In genomic region chr19:49486710-49487276, GRCh38 we compare ENCODE assay signal across 1 cellular context.
A peak's percentile ranks its signal among the peaks of the same experiment; 100 is the strongest.
TF ChIP-seq lines count a peak whose summit lies in the region.

No MANE protein-coding gene starts in this region.

TF ChIP-seq in HEK293, 187 proteins besides CTCF, POLR2A, EP300 and RAD21 (continued from another document):
- TF ChIP-seq ZNF280D (tag by site-specific recombination; IDR thresholded peaks at IDR 0.05) (peak; percentile 44; the same call in 1 of the 2 replicates), ZNF121 (tag by site-specific recombination; IDR thresholded peaks at IDR 0.05) (peak; percentile 42; the same call in 1 of the 2 replicates), KLF8 (tag by site-specific recombination; IDR thresholded peaks at IDR 0.05) (no peak), ZSCAN30 (tag by site-specific recombination; IDR thresholded peaks at IDR 0.05) (peak; percentile 86), ZNF660 (tag by site-specific recombination; IDR thresholded peaks at IDR 0.05) (0 out of 2 replicates have a peak, but pooled peaks have one; percentile 8)
